13 cellular contexts compared by ENCODE assay signal in genomic region chr5:126124706-126125345, GRCh38.
DNase-seq lines count a peak whose midpoint lies in the region; ATAC-seq and TF ChIP-seq lines count a peak whose summit lies in the region.
"Had no signal": no experiment of that assay in that cellular context is flagged by ENCODE, and none has a peak within 500 bp of the region (broad histone marks: within the 10 kb centered on the region; RNA-seq: fewer than 3 reads in every experiment).

No MANE protein-coding gene starts in this region.

- H3K4me3 Mint-ChIP-seq in endothelial cell (ENCODE audit: unreplicated experiment) (no peak overlapping the region), osteocyte (ENCODE audit: unreplicated experiment) (peak overlapping the region; percentile 11)
- H3K4me3 Mint-ChIP-seq: T-cell had no signal

- H3K27ac Mint-ChIP-seq in endothelial cell (ENCODE audit: unreplicated experiment), result peak overlapping the region; percentile 15
- peak overlapping the region; percentile 61 for H3K27ac Mint-ChIP-seq in osteocyte (ENCODE audit: unreplicated experiment)
- H3K27ac Mint-ChIP-seq: T-cell had no signal

- H3K4me1 Mint-ChIP-seq in endothelial cell (ENCODE audit: unreplicated experiment) (peaks cover 12% of the 10 kb centered on the region), osteocyte (ENCODE audit: unreplicated experiment) (peaks cover 49% of the 10 kb centered on the region)
- H3K4me1 Mint-ChIP-seq: T-cell had no signal

- H3K36me3 Mint-ChIP-seq in endothelial cell (ENCODE audit: low read depth, unreplicated experiment) (no peaks in the 10 kb centered on the region), osteocyte (ENCODE audit: unreplicated experiment) (no peaks in the 10 kb centered on the region)
- H3K36me3 Mint-ChIP-seq: T-cell had no signal

- H3K9me3 Mint-ChIP-seq in endothelial cell (ENCODE audit: unreplicated experiment) (no peaks in the 10 kb centered on the region), osteocyte (ENCODE audit: unreplicated experiment) (no peaks in the 10 kb centered on the region)

- ATAC-seq in HG02852 (IDR thresholded peaks at IDR 0.05; ENCODE audit: unreplicated experiment), result no peak
- ATAC-seq: T-cell had no signal

- peak; percentile 76 for DNase-seq in H4 (ENCODE audit: low spot score)
- peak; percentile 9 for DNase-seq in OCI-M1 (lab: John Stamatoyannopoulos, UW)
- DNase-seq in endothelial cell (ENCODE audit: low spot score), result no peak
- no peak for DNase-seq in osteocyte (ENCODE audit: extremely low spot score, unreplicated experiment)
- no peak for DNase-seq in activated naive CD4-positive, alpha-beta T cell (lab: John Stamatoyannopoulos, UW)
- no peak for DNase-seq in NCI-H774 (lab: John Stamatoyannopoulos, UW)
- DNase-seq in middle frontal gyrus (ENCODE audit: extremely low spot score, low spot score), result no peak
- DNase-seq: aorta; DMS79 treated with DMSO at 0.1 percent for 48 hours; GOT3; stimulated activated CD4-positive, alpha-beta T cell treated with anti-CD3 and anti-CD28 coated beads, Interleukin-12 subunit alpha, Interleukin-12 subunit beta, amount 100 ng/mL, for 4 hours; T-cell had no signal

- H3K27me3 Mint-ChIP-seq in endothelial cell (ENCODE audit: unreplicated experiment), result peaks cover 4% of the 10 kb centered on the region
- peaks cover 8% of the 10 kb centered on the region for H3K27me3 Mint-ChIP-seq in osteocyte (ENCODE audit: unreplicated experiment)
- H3K27me3 Mint-ChIP-seq: T-cell had no signal

- TF ChIP-seq CTCF in endothelial cell (IDR thresholded peaks at IDR 0.05; ENCODE audit: unreplicated experiment) (no peak), osteocyte (IDR thresholded peaks at IDR 0.05) (no peak)

Comparison
In these comparisons a context has a peak if more than half of its experiments do, and no peak if none do; other contexts are left out.
1. DNase-seq: peak in H4 (single experiment) and OCI-M1 (single experiment); none in endothelial cell (single experiment), osteocyte (single experiment), activated naive CD4-positive, alpha-beta T cell (0 of 4), NCI-H774 (single experiment) and middle frontal gyrus (single experiment).